8 cellular contexts compared by ENCODE assay signal in genomic region chr11:125569913-125570621, GRCh38. TPM values are rescaled to one million over a fixed set of nuclear protein-coding genes. Genes with fewer than 3 reads are reported as not detected.
A peak's percentile ranks its signal among the peaks of the same experiment; 100 is the strongest.
DNase-seq lines count a peak whose midpoint lies in the region; ATAC-seq and TF ChIP-seq lines count a peak whose summit lies in the region.

No MANE protein-coding gene starts in this region.

- peak overlapping the region; percentile 68 for H3K27ac ChIP-seq in CD4-positive, alpha-beta T cell (ENCODE audit: low read depth, low read length)
- peak overlapping the region; percentile 71 for H3K27ac ChIP-seq in OCI-LY3 (ENCODE audit: low read length)
- peak overlapping the region; percentile 84 for H3K27ac ChIP-seq in effector memory CD4-positive, alpha-beta T cell (ENCODE audit: insufficient read depth, low read length, poor library complexity, severe bottlenecking)

- peaks cover 20% of the 10 kb centered on the region for H3K4me1 ChIP-seq in OCI-LY3 (ENCODE audit: low read length)
- peaks cover 15% of the 10 kb centered on the region for H3K4me1 ChIP-seq in effector memory CD4-positive, alpha-beta T cell (ENCODE audit: control insufficient read depth, insufficient read depth, low read length, poor library complexity, severe bottlenecking)

- H3K4me3 ChIP-seq in OCI-LY3 (ENCODE audit: low read length): peak overlapping the region; percentile 99
- peak overlapping the region; percentile 75 for H3K4me3 ChIP-seq in effector memory CD4-positive, alpha-beta T cell (ENCODE audit: insufficient read depth, low read depth, low read length, poor library complexity, severe bottlenecking)

- peaks cover 23% of the 10 kb centered on the region for H3K36me3 ChIP-seq in OCI-LY3 (replicated peaks; ENCODE audit: low read depth, low read length)
- H3K36me3 ChIP-seq in effector memory CD4-positive, alpha-beta T cell (ENCODE audit: control insufficient read depth, insufficient read depth, low read length): peaks cover 15% of the 10 kb centered on the region

- peaks cover 38% of the 10 kb centered on the region for H3K36me3 Mint-ChIP-seq in CD4-positive, alpha-beta T cell (ENCODE audit: low read depth)
- peaks cover 7% of the 10 kb centered on the region for H3K36me3 Mint-ChIP-seq in natural killer cell treated with Interleukin-12 subunit alpha and Interleukin-12 subunit beta and Interleukin-15 and Interleukin-18, amount 100 ng/mL, for 72 hours

- peaks cover 38% of the 10 kb centered on the region for H3K79me2 ChIP-seq in OCI-LY3 (ENCODE audit: low read length)

- H3K4me2 ChIP-seq in OCI-LY3 (ENCODE audit: low read length): peak overlapping the region; percentile 92

- H4K20me1 ChIP-seq in OCI-LY3 (ENCODE audit: insufficient read depth, low read length): peaks cover 11% of the 10 kb centered on the region

- peak; percentile 18 for ATAC-seq in CD4-positive, alpha-beta T cell (ENCODE audit: poor library complexity)
- ATAC-seq in GM21390 (IDR thresholded peaks at IDR 0.05; ENCODE audit: unreplicated experiment) (peak; percentile 28), HG03196 (IDR thresholded peaks at IDR 0.05; ENCODE audit: unreplicated experiment) (no peak)
- peak in 1 of 2 donors; percentile 25 for ATAC-seq in natural killer cell treated with Interleukin-12 subunit alpha and Interleukin-12 subunit beta and Interleukin-15 and Interleukin-18, amount 100 ng/mL, for 72 hours

- no peaks in the 10 kb centered on the region for H3K9me3 ChIP-seq in CD4-positive, alpha-beta T cell (ENCODE audit: control insufficient read depth, low read length)
- H3K9me3 ChIP-seq in OCI-LY3 (ENCODE audit: insufficient read depth, low read length): no peaks in the 10 kb centered on the region
- no peaks in the 10 kb centered on the region for H3K9me3 ChIP-seq in effector memory CD4-positive, alpha-beta T cell (ENCODE audit: control insufficient read depth, low read length)

- peak overlapping the region; percentile 98 for H3K9ac ChIP-seq in OCI-LY3 (ENCODE audit: low read length)

- intact Hi-C loops in CD4-positive, alpha-beta T cell (cut with DNase I, micrococcal nuclease): loop anchor here (1.0 to 10.0 kb wide), 9 partner anchors 22 to 697 kb away; partner anchors contain the start of genes STT3A (in 2 of the 2), CCDC15 (in 1 of the 2), CDON (in 1 of the 2) and FAM118B (in 1 of the 2)

- H3K27ac Mint-ChIP-seq in CD4-positive, alpha-beta T cell: peak overlapping the region; percentile 84
- peak overlapping the region; percentile 76 to 88 for H3K27ac Mint-ChIP-seq in natural killer cell treated with Interleukin-12 subunit alpha and Interleukin-12 subunit beta and Interleukin-15 and Interleukin-18, amount 100 ng/mL, for 72 hours

- H3K4me1 Mint-ChIP-seq in CD4-positive, alpha-beta T cell (ENCODE audit: low read depth): peaks cover 26% of the 10 kb centered on the region
- peaks cover 13 to 21% of the 10 kb centered on the region in 2 donors for H3K4me1 Mint-ChIP-seq in natural killer cell treated with Interleukin-12 subunit alpha and Interleukin-12 subunit beta and Interleukin-15 and Interleukin-18, amount 100 ng/mL, for 72 hours (ENCODE audit: low read depth in 2 of 2)

- H3K27me3 Mint-ChIP-seq in CD4-positive, alpha-beta T cell: no peaks in the 10 kb centered on the region
- no peaks in the 10 kb centered on the region for H3K27me3 Mint-ChIP-seq in natural killer cell treated with Interleukin-12 subunit alpha and Interleukin-12 subunit beta and Interleukin-15 and Interleukin-18, amount 100 ng/mL, for 72 hours

- peak overlapping the region; percentile 61 for H2AFZ ChIP-seq in OCI-LY3 (ENCODE audit: low read depth, low read length)

- H3K27me3 ChIP-seq in CD4-positive, alpha-beta T cell (ENCODE audit: control insufficient read depth, insufficient read depth, low read length): no peaks in the 10 kb centered on the region
- H3K27me3 ChIP-seq in OCI-LY3 (ENCODE audit: low read depth, low read length): no peaks in the 10 kb centered on the region
- no peaks in the 10 kb centered on the region for H3K27me3 ChIP-seq in effector memory CD4-positive, alpha-beta T cell (replicated peaks; ENCODE audit: control insufficient read depth, insufficient read depth, low read length, poor library complexity, severe bottlenecking)

- POLR2A ChIA-PET in CD4-positive, alpha-beta T cell (lab: Charles Lee): interaction anchor here (1.0 to 6.7 kb wide), 10 partner anchors 13 to 699 kb away, joined by 3 to 136 read pairs (median 6); partner anchors contain the start of genes CHEK1, FOXRED1, HYLS1 and SRPRA

- peak overlapping the region; percentile 86 for H3K4me3 Mint-ChIP-seq in CD4-positive, alpha-beta T cell
- peak overlapping the region; percentile 91 for H3K4me3 Mint-ChIP-seq in natural killer cell treated with Interleukin-12 subunit alpha and Interleukin-12 subunit beta and Interleukin-15 and Interleukin-18, amount 100 ng/mL, for 72 hours

- CTCF ChIA-PET in CD4-positive, alpha-beta T cell (lab: Charles Lee): interaction anchor here (1.0 to 3.0 kb wide), 3 partner anchors 12 to 24 kb away, joined by 3 to 19 read pairs (median 3); partner anchors contain the start of gene STT3A

- no peak for TF ChIP-seq CTCF in CD4-positive, alpha-beta T cell (IDR thresholded peaks at IDR 0.05)
- TF ChIP-seq CTCF in OCI-LY3 (IDR thresholded peaks at IDR 0.05; ENCODE audit: low read depth, low read length): no peak

- no peak for DNase-seq in CD4-positive, alpha-beta T cell
- no peak for DNase-seq in effector memory CD4-positive, alpha-beta T cell
- DNase-seq in natural killer cell treated with Interleukin-12 subunit alpha and Interleukin-12 subunit beta and Interleukin-15 and Interleukin-18, amount 100 ng/mL, for 72 hours (ENCODE audit: low spot score): no peak
- DNase-seq in epidermal melanocyte (ENCODE audit: insufficient read length, low spot score) (no peak), NCI-H187 treated with DMSO at 0.1 percent for 48 hours (lab: John Stamatoyannopoulos, UW) (no peak)

- H3K9me3 Mint-ChIP-seq in CD4-positive, alpha-beta T cell: no peaks in the 10 kb centered on the region
- no peaks in the 10 kb centered on the region for H3K9me3 Mint-ChIP-seq in natural killer cell treated with Interleukin-12 subunit alpha and Interleukin-12 subunit beta and Interleukin-15 and Interleukin-18, amount 100 ng/mL, for 72 hours

RNA-seq across cellular contexts. Expression of gene EI24, which starts 0.8 kb away (rescaled TPM):
- total RNA-seq in CD4-positive, alpha-beta T cell: 10 to 100 TPM; 21.0 to 22.8 TPM
- total RNA-seq in natural killer cell treated with Interleukin-12 subunit alpha and Interleukin-12 subunit beta and Interleukin-15 and Interleukin-18, amount 100 ng/mL, for 72 hours: 10 to 100 TPM; 47.1 to 60.8 TPM

RNA-seq across cellular contexts. Expression of gene STT3A, which starts 22.6 kb away (rescaled TPM):
- 10 to 100 TPM; 35.1 to 38.6 TPM for total RNA-seq in CD4-positive, alpha-beta T cell
- total RNA-seq in natural killer cell treated with Interleukin-12 subunit alpha and Interleukin-12 subunit beta and Interleukin-15 and Interleukin-18, amount 100 ng/mL, for 72 hours: 100 to 1,000 TPM; 169 to 182 TPM

RNA-seq across cellular contexts. Expression of gene CHEK1, which starts 54.9 kb away (rescaled TPM):
- total RNA-seq in CD4-positive, alpha-beta T cell: 1 to 10 TPM; 6.8 to 7.8 TPM
- 100 to 1,000 TPM in 1 of 2 donors, 10 to 100 TPM in 1; 74.7 to 111 TPM for total RNA-seq in natural killer cell treated with Interleukin-12 subunit alpha and Interleukin-12 subunit beta and Interleukin-15 and Interleukin-18, amount 100 ng/mL, for 72 hours

Comparison
In these comparisons a context has a peak if more than half of its experiments do, and no peak if none do; other contexts are left out.
1. RNA of gene STT3A, which starts 22.6 kb away (total RNA-seq): 169 to 182 TPM in natural killer cell treated with Interleukin-12 subunit alpha and Interleukin-12 subunit beta and Interleukin-15 and Interleukin-18, amount 100 ng/mL, for 72 hours; 35.1 to 38.6 TPM in CD4-positive, alpha-beta T cell; every median in the first group is over 4 times any median in the second.
2. RNA of gene CHEK1, which starts 54.9 kb away (total RNA-seq): 74.7 to 111 TPM in natural killer cell treated with Interleukin-12 subunit alpha and Interleukin-12 subunit beta and Interleukin-15 and Interleukin-18, amount 100 ng/mL, for 72 hours; 6.8 to 7.8 TPM in CD4-positive, alpha-beta T cell; every median in the first group is over 4 times any median in the second.
3. Peak in every context shown above with its lines, with median percentiles within 50 percentile points of each other: H3K27ac ChIP-seq.